12 cellular contexts compared by ENCODE assay signal in genomic region chr21:36476541-36476940, GRCh38. TPM values are rescaled to one million over a fixed set of nuclear protein-coding genes. Genes with fewer than 3 reads are reported as not detected.
"Had no signal": no experiment of that assay in that cellular context is flagged by ENCODE, and none has a peak within 500 bp of the region (broad histone marks: within the 10 kb centered on the region; RNA-seq: fewer than 3 reads in every experiment).

No MANE protein-coding gene starts in this region.

RNA-seq across cellular contexts. Expression of gene CLDN14, which starts 3.4 kb away (rescaled TPM):
- total RNA-seq: activated CD4-positive, alpha-beta memory T cell treated with anti-CD3 and anti-CD28 coated beads for 36 hours; activated CD4-positive, alpha-beta T cell treated with anti-CD3 and anti-CD28 coated beads, Interleukin-2, amount 10 ng/mL, durations not matched to agents 24 days and 14 days; activated CD8-positive, alpha-beta memory T cell treated with anti-CD3 and anti-CD28 coated beads for 36 hours; activated CD8-positive, alpha-beta T cell treated with anti-CD3 and anti-CD28 coated beads for 36 hours; activated naive CD4-positive, alpha-beta T cell treated with anti-CD3 and anti-CD28 coated beads for 36 hours; activated naive CD4-positive, alpha-beta T cell treated with anti-CD3 and anti-CD28 coated beads, Interleukin-2, amount 50 U/mL, for 72 hours; activated naive CD8-positive, alpha-beta T cell treated with anti-CD3 and anti-CD28 coated beads for 36 hours; activated T-cell treated with anti-CD3 and anti-CD28 coated beads, Interleukin-2, amount 50 U/mL, for 4 hours; activated T-cell treated with anti-CD3 and anti-CD28 coated beads, Interleukin-2, amount 50 U/mL, for 72 hours; activated T-helper 1 cell treated with anti-CD3 and anti-CD28 coated beads, Interleukin-12 subunit alpha, Interleukin-12 subunit beta, Interleukin-2, Interleukin-4 antibody, amounts not matched to agents 30 ng/mL and 10 ng/mL and 1 ng/mL, durations not matched to agents 14 hours and 24 hours and 36 hours; adrenal gland; breast epithelium had no signal
- polyA plus RNA-seq: adrenal gland had no signal
